ENCODE assay signal across 1 cellular context in genomic region chr1:219500327-219500897, GRCh38.
TF ChIP-seq lines count a peak whose summit lies in the region.

No MANE protein-coding gene starts in this region.

TF ChIP-seq in GM23338, 12 proteins besides CTCF, POLR2A, EP300 and RAD21 (continued from another document):
- no peak for TF ChIP-seq ZNF462 (CRISPR knock-in tag; IDR thresholded peaks at IDR 0.05)
- TF ChIP-seq NANOG (IDR thresholded peaks at IDR 0.05; ENCODE audit: borderline replicate concordance) = no peak
- TF ChIP-seq JUNB (IDR thresholded peaks at IDR 0.05; ENCODE audit: unreplicated experiment) = no peak
- TF ChIP-seq POLR2AphosphoS5 (IDR thresholded peaks at IDR 0.05; ENCODE audit: low read depth) = no peak
- no peak for TF ChIP-seq ETS1 (IDR thresholded peaks at IDR 0.05)
- TF ChIP-seq STAT1 (IDR thresholded peaks at IDR 0.05; ENCODE audit: unreplicated experiment) = no peak
